In the genomic region with DNA sequence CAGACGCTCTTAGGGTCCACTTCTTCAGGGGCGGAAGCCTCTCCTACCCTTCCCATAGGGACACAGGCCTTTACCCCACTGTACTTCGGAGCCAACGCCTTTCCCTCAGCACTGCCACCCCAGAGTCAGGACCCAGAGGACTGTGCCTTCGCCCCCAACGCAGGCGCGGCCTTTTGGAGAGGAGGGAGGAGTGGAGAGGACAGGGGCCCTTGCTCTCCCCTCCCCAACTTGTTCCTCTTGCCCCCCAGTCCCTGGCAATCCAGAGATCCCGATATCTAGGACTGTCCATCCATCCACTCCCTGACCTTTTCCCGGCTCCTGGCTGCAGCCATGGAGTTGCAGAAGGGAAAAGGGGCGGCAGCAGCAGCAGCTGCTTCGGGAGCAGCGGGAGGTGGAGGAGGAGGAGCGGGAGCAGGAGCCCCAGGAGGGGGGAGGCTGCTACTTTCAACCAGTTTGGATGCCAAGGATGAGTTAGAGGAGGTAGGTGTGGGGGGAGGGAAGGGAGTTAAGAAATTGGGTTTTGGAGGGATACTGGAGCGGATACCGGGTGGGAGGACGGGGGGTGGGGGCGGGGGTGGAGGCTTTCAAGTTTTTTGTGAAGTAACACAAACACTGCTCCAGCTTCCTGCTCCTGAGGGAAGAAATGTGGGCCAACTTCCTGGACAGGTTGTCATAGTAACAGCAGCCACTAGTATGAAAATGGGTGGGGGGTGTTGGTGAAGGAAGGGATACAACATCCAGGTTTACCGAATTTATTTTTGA, we compare ENCODE assay signal across 8 cellular contexts. TPM values are rescaled to one million over a fixed set of nuclear protein-coding genes. Genes with fewer than 3 reads are reported as not detected.
A peak's percentile ranks its signal among the peaks of the same experiment; 100 is the strongest.
DNase-seq lines count a peak whose midpoint lies in the region; ATAC-seq and TF ChIP-seq lines count a peak whose summit lies in the region.

No MANE protein-coding gene starts in this region.

- intact Hi-C loops in left ventricle myocardium inferior (cut with micrococcal nuclease) = no loop called here

- H3K27me3 ChIP-seq in BLaER1 (no peaks in the 10 kb centered on the region), adipocyte (replicated peaks; ENCODE audit: control insufficient read depth, insufficient read depth, low read length) (no peaks in the 10 kb centered on the region), left ventricle myocardium inferior (ENCODE audit: low read depth) (no peaks in the 10 kb centered on the region)

- H3K27ac ChIP-seq in BLaER1 (peak overlapping the region; percentile 98), left ventricle myocardium inferior (replicated peaks) (peak overlapping the region; percentile 100)

- H3K36me3 ChIP-seq in BLaER1 (peaks cover 26% of the 10 kb centered on the region), adipocyte (ENCODE audit: control insufficient read depth, insufficient read depth, low read length, severe bottlenecking) (no peaks in the 10 kb centered on the region), left ventricle myocardium inferior (no peaks in the 10 kb centered on the region)

- H3K9me3 ChIP-seq in BLaER1 (no peaks in the 10 kb centered on the region), adipocyte (ENCODE audit: control insufficient read depth, low read length) (no peaks in the 10 kb centered on the region), left ventricle myocardium inferior (replicated peaks) (no peaks in the 10 kb centered on the region)

- ATAC-seq in HG03439 (IDR thresholded peaks at IDR 0.05; ENCODE audit: unreplicated experiment) (no peak), GM19467 (IDR thresholded peaks at IDR 0.05; ENCODE audit: unreplicated experiment) (no peak)

- TF ChIP-seq CTCF in left ventricle myocardium inferior (IDR thresholded peaks at IDR 0.05; ENCODE audit: borderline replicate concordance) = no peak

- DNase-seq in HCEC 1CT = peak; percentile 43
- DNase-seq in RKO (ENCODE audit: low spot score) = peak; percentile 62
- DNase-seq in adipocyte (ENCODE audit: low read depth) = peak; percentile 62
- peak; percentile 37 for DNase-seq in left ventricle myocardium inferior
- peak; percentile 58 for DNase-seq in putamen (ENCODE audit: low spot score)

- H3K4me1 ChIP-seq in BLaER1 = peaks cover 53% of the 10 kb centered on the region
- peaks cover 49% of the 10 kb centered on the region for H3K4me1 ChIP-seq in adipocyte (ENCODE audit: control insufficient read depth, insufficient read depth, low read length)
- peaks cover 41% of the 10 kb centered on the region for H3K4me1 ChIP-seq in left ventricle myocardium inferior

- H4K20me1 ChIP-seq in BLaER1 = no peaks in the 10 kb centered on the region

- H3K9ac ChIP-seq in BLaER1 = peak overlapping the region; percentile 98
- peak overlapping the region; percentile 100 for H3K9ac ChIP-seq in adipocyte (ENCODE audit: low read length)

- peak overlapping the region; percentile 98 for H3K4me2 ChIP-seq in BLaER1

- peak overlapping the region; percentile 87 for H3K4me3 ChIP-seq in BLaER1
- H3K4me3 ChIP-seq in adipocyte (ENCODE audit: low read length) = peak overlapping the region; percentile 97
- H3K4me3 ChIP-seq in left ventricle myocardium inferior = peak overlapping the region; percentile 98

RNA-seq across cellular contexts. Expression of gene INTS3, which starts 0.6 kb away (rescaled TPM):
- 34.3 TPM for total RNA-seq in left ventricle myocardium inferior

RNA-seq across cellular contexts. Expression of gene SLC27A3, which starts 46.7 kb away (rescaled TPM):
- total RNA-seq in left ventricle myocardium inferior = 10.5 TPM

RNA-seq across cellular contexts. Expression of gene NPR1, which starts 50.0 kb away (rescaled TPM):
- total RNA-seq in left ventricle myocardium inferior = 10.4 TPM

RNA-seq across cellular contexts. Expression of gene ILF2, which starts 57.7 kb away (rescaled TPM):
- total RNA-seq in left ventricle myocardium inferior = 61.6 TPM
